8 cellular contexts compared by ENCODE assay signal in genomic region chr16:2048116-2048543, GRCh38. TPM values are rescaled to one million over a fixed set of nuclear protein-coding genes. Genes with fewer than 3 reads are reported as not detected.
A peak's percentile ranks its signal among the peaks of the same experiment; 100 is the strongest.
DNase-seq lines count a peak whose midpoint lies in the region; ATAC-seq and TF ChIP-seq lines count a peak whose summit lies in the region.

No MANE protein-coding gene starts in this region.

- no peaks in the 10 kb centered on the region for H3F3A ChIP-seq in Loucy (ENCODE audit: low read depth)

- H3K9me3 ChIP-seq in DND-41 (ENCODE audit: insufficient read depth, low read length, severe bottlenecking) = no peaks in the 10 kb centered on the region
- H3K9me3 ChIP-seq in Loucy (ENCODE audit: insufficient read depth, low read depth, low read length) = no peaks in the 10 kb centered on the region

- H2AFZ ChIP-seq in DND-41 (ENCODE audit: low read depth, low read length) (peak overlapping the region; percentile 79), Loucy (ENCODE audit: low read length) (peak overlapping the region; percentile 63)

- ATAC-seq in DND-41 (ENCODE audit: insufficient read depth, low read depth) = no peak; the same call in 1 of the 3 replicates

- H3K9me2 ChIP-seq in Loucy (replicated peaks; ENCODE audit: low read depth, low read length) = no peaks in the 10 kb centered on the region

- DNase-seq in DND-41 (no peak), dorsolateral prefrontal cortex (no peak), NCI-H2107 treated with DMSO at 0.1 percent for 48 hours (lab: John Stamatoyannopoulos, UW; ENCODE audit: unreplicated experiment) (no peak), GM13976 (ENCODE audit: low spot score) (no peak), OCI-M1 (lab: John Stamatoyannopoulos, UW) (no peak)
- DNase-seq in stimulated activated CD4-positive, alpha-beta T cell treated with anti-CD3 and anti-CD28 coated beads, Interleukin-2, amount 100 ng/mL, for 24 hours = no peak

- H3K36me3 ChIP-seq in DND-41 (ENCODE audit: insufficient read depth, low read length) (peaks cover 56% of the 10 kb centered on the region), Loucy (ENCODE audit: insufficient read depth, low read length) (no peaks in the 10 kb centered on the region)

- H3K4me1 Mint-ChIP-seq in nephron = peaks cover 12% of the 10 kb centered on the region

- H3K4me2 ChIP-seq in DND-41 (ENCODE audit: insufficient read depth, low read length) (peak overlapping the region; percentile 78), Loucy (ENCODE audit: low read depth, low read length, poor library complexity, severe bottlenecking) (peak overlapping the region; percentile 94)

- H3K4me1 ChIP-seq in DND-41 (ENCODE audit: insufficient read depth, low read length) = peaks cover 31% of the 10 kb centered on the region
- peaks cover 4% of the 10 kb centered on the region for H3K4me1 ChIP-seq in Loucy (ENCODE audit: insufficient read depth, low read length, poor library complexity, severe bottlenecking)

- no peaks in the 10 kb centered on the region for H3K27me3 Mint-ChIP-seq in nephron (ENCODE audit: low read depth)

- H4K20me1 ChIP-seq in DND-41 (ENCODE audit: insufficient read depth, low read length) = 0 out of 2 replicates have a peak, but pooled peaks cover 2% of the 10 kb centered on the region
- H4K20me1 ChIP-seq in Loucy (ENCODE audit: insufficient read depth, low read length, poor library complexity, severe bottlenecking) = no peaks in the 10 kb centered on the region

- no peak for TF ChIP-seq CTCF in DND-41 (IDR thresholded peaks at IDR 0.05; ENCODE audit: borderline replicate concordance, extremely low read depth, low read length, poor library complexity, severe bottlenecking)
- no peak for TF ChIP-seq CTCF in Loucy (conservative IDR thresholded peaks at IDR 0.05; ENCODE audit: low read length)
- TF ChIP-seq CTCF in dorsolateral prefrontal cortex (IDR thresholded peaks at IDR 0.05 in 54 of 56, conservative IDR thresholded peaks at IDR 0.05 in 2 of 56; ENCODE audit: low read depth in 1 of 56, partially characterized antibody in 56 of 56) = peak in 1 of 56 donors; percentile 53
- no peak for TF ChIP-seq CTCF in nephron (IDR thresholded peaks at IDR 0.05; ENCODE audit: unreplicated experiment in 3 of 3)
- no peak for TF ChIP-seq CTCF in GM13976 (IDR thresholded peaks at IDR 0.05; ENCODE audit: borderline replicate concordance, control extremely low read depth, extremely low read depth, insufficient read depth, missing control alignments)

- H3K27ac ChIP-seq in DND-41 (ENCODE audit: low read length) = peak overlapping the region; percentile 26
- peak overlapping the region in 48 of 59 donors; percentile 38 to 87 (median 72) for H3K27ac ChIP-seq in dorsolateral prefrontal cortex

- H3K9me3 Mint-ChIP-seq in nephron = no peaks in the 10 kb centered on the region

- H3K4me3 ChIP-seq in DND-41 (ENCODE audit: low read depth in 1 of 2, low read length in 2 of 2) = peak overlapping the region; percentile 66 to 96
- peak overlapping the region; percentile 84 for H3K4me3 ChIP-seq in Loucy (ENCODE audit: low read length, poor library complexity, severe bottlenecking)
- peak overlapping the region; percentile 62 to 100 (median 93) for H3K4me3 ChIP-seq in dorsolateral prefrontal cortex

- in situ Hi-C loops in GM13976 (cut with MboI; ENCODE audit: low sequenced_read_pairs, unreplicated experiment) = no loop called here

- intact Hi-C loops in dorsolateral prefrontal cortex (cut with DNase I) = loop anchor here in 1 of 2 donors (5.0 kb wide), 2 partner anchors 41 to 879 kb away; partner anchors contain the start of gene ZNF598

- H3K9ac ChIP-seq in DND-41 (ENCODE audit: low read depth, low read length) (peak overlapping the region; percentile 77), Loucy (ENCODE audit: low read depth, low read length, poor library complexity, severe bottlenecking) (peak overlapping the region; percentile 78)

- H3K36me3 Mint-ChIP-seq in nephron (ENCODE audit: low read depth) = peaks cover 15% of the 10 kb centered on the region

- H3K4me3 Mint-ChIP-seq in nephron = peak overlapping the region; percentile 91 to 94 (median 92)

- peaks cover 36% of the 10 kb centered on the region for H3K79me2 ChIP-seq in DND-41 (ENCODE audit: insufficient read depth, low read length)
- peaks cover 13% of the 10 kb centered on the region; the same call in 1 of the 2 replicates for H3K79me2 ChIP-seq in Loucy (ENCODE audit: insufficient read depth, low read length)

- no peaks in the 10 kb centered on the region for H3K27me3 ChIP-seq in DND-41 (ENCODE audit: insufficient read depth, low read length, poor library complexity)
- H3K27me3 ChIP-seq in Loucy (ENCODE audit: insufficient read depth, low read length, poor library complexity, severe bottlenecking) = no peaks in the 10 kb centered on the region
- no peaks in the 10 kb centered on the region for H3K27me3 ChIP-seq in dorsolateral prefrontal cortex

- peak overlapping the region in 1 of 3 experiments; percentile 60 for H3K27ac Mint-ChIP-seq in nephron

RNA-seq across cellular contexts. Expression of gene TSC2, which starts 0.3 kb away (rescaled TPM):
- total RNA-seq in dorsolateral prefrontal cortex = 100 to 1,000 TPM; 129 to 311 (median 193) TPM

RNA-seq across cellular contexts. Expression of gene NTHL1, which starts 0.5 kb away (rescaled TPM):
- 10 to 100 TPM; 12.2 to 41.4 (median 26.0) TPM for total RNA-seq in dorsolateral prefrontal cortex

RNA-seq across cellular contexts. Expression of gene NHERF2, which starts 21.4 kb away (rescaled TPM):
- 100 to 1,000 TPM in 28 of 120 experiments, 10 to 100 TPM in 92; 46.4 to 200 (median 84.6) TPM for total RNA-seq in dorsolateral prefrontal cortex

RNA-seq across cellular contexts. Expression of gene NPW, which starts 28.5 kb away (rescaled TPM):
- 1 to 10 TPM in 45 of 120 experiments, under 1 TPM in 23, not detected in 52; 0.43 to 4.3 (median 1.1) TPM for total RNA-seq in dorsolateral prefrontal cortex

RNA-seq across cellular contexts. Expression of gene ZNF598, which starts 38.5 kb away (rescaled TPM):
- total RNA-seq in dorsolateral prefrontal cortex = 10 to 100 TPM; 16.4 to 45.4 (median 29.2) TPM
